Comparison of ENCODE assay signal across 9 cellular contexts in genomic region chr17:55172612-55173011, GRCh38.
"Had no signal": no experiment of that assay in that cellular context is flagged by ENCODE, and none has a peak within 500 bp of the region (broad histone marks: within the 10 kb centered on the region; RNA-seq: fewer than 3 reads in every experiment).

No MANE protein-coding gene starts in this region.

- DNase-seq: activated CD4-positive, alpha-beta T cell treated with anti-CD3 and anti-CD28 coated beads, Interleukin-2, amount 50 U/mL, for 48 hours; activated CD8-positive, alpha-beta memory T cell treated with anti-CD3 and anti-CD28 coated beads, Interleukin-2, amount 10 ng/mL, durations not matched to agents 7 days and 5 days; activated gamma-delta T cell treated with Interleukin-2 at 50 U/mL for 16 hours; activated T-cell treated with anti-CD3 and anti-CD28 coated beads, Interleukin-2, amount 50 U/mL, for 4 hours; aorta; stimulated activated CD4-positive, alpha-beta T cell treated with anti-CD3 and anti-CD28 coated beads, Interleukin-4, amount 100 ng/mL, for 1 hour; stimulated activated CD8-positive, alpha-beta memory T cell treated with anti-CD3 and anti-CD28 coated beads, Interleukin-4, amount 100 ng/mL, for 48 hours; upper lobe of left lung had no signal

- ATAC-seq: activated CD8-positive, alpha-beta memory T cell treated with anti-CD3 and anti-CD28 coated beads, Interleukin-2, amount 10 ng/mL, durations not matched to agents 7 days and 5 days; activated T-cell treated with anti-CD3 and anti-CD28 coated beads, Interleukin-2, amount 50 U/mL, for 4 hours had no signal

- H3K4me3 ChIP-seq: hepatocyte, upper lobe of left lung had no signal

- H3K36me3 ChIP-seq: upper lobe of left lung had no signal

- H3K4me1 ChIP-seq: upper lobe of left lung had no signal
